Comparison of ENCODE assay signal across 18 cellular contexts in genomic region chr4:29320947-29321583, GRCh38.
DNase-seq lines count a peak whose midpoint lies in the region; ATAC-seq, FAIRE-seq and TF ChIP-seq lines count a peak whose summit lies in the region.
"Had no signal": no experiment of that assay in that cellular context is flagged by ENCODE, and none has a peak within 500 bp of the region (broad histone marks: within the 10 kb centered on the region; RNA-seq: fewer than 3 reads in every experiment).

No MANE protein-coding gene starts in this region.

- H2AK5ac ChIP-seq in H1 (ENCODE audit: low read depth, low read length): no peak overlapping the region
- H2AK5ac ChIP-seq in mesendoderm (ENCODE audit: low read length): no peak overlapping the region

- POLR2A ChIA-PET in H1 (lab: Charles Lee; ENCODE audit: partially characterized antibody): no interaction called here

- TF ChIP-seq POLR2A in H1 (IDR thresholded peaks at IDR 0.05; ENCODE audit: control extremely low read depth in 1 of 2, low read depth in 2 of 2, low read length in 2 of 2): no peak
- TF ChIP-seq POLR2A in thyroid gland (IDR thresholded peaks at IDR 0.05): no peak

- no peak overlapping the region for H3K4ac ChIP-seq in H1 (replicated peaks; ENCODE audit: insufficient read length, low read depth, low read length)
- no peak overlapping the region for H3K4ac ChIP-seq in mesendoderm (ENCODE audit: low read depth, low read length)

- H3K36me3 ChIP-seq in H1 (ENCODE audit: control insufficient read depth in 2 of 4, insufficient read depth in 4 of 4, low read length in 3 of 4) (no peaks in the 10 kb centered on the region), mesendoderm (ENCODE audit: control insufficient read depth, insufficient read depth, low read length) (no peaks in the 10 kb centered on the region), thyroid gland (no peaks in the 10 kb centered on the region)

- H3K23me2 ChIP-seq in H1 (ENCODE audit: low read depth, low read length): no peaks in the 10 kb centered on the region

- peak overlapping the region; percentile 85 for H2AFZ ChIP-seq in H1 (ENCODE audit: low read length)

- no peak overlapping the region for H2BK20ac ChIP-seq in H1 (ENCODE audit: low read length)

- TF ChIP-seq CTCF in H1 (IDR thresholded peaks at IDR 0.05; ENCODE audit: control extremely low read depth in 1 of 3, insufficient read depth in 1 of 3, low read depth in 1 of 3, low read length in 3 of 3): no peak
- TF ChIP-seq CTCF in thyroid gland (IDR thresholded peaks at IDR 0.05): no peak

- H2BK12ac ChIP-seq in H1 (ENCODE audit: low read depth, low read length): no peak overlapping the region

- no peak overlapping the region for H3K56ac ChIP-seq in H1 (replicated peaks; ENCODE audit: insufficient read length, low read depth, low read length)
- no peak overlapping the region for H3K56ac ChIP-seq in mesendoderm (ENCODE audit: low read length)

- no peak overlapping the region for H4K91ac ChIP-seq in H1 (replicated peaks; ENCODE audit: insufficient read length, low read length)

- H3K4me2 ChIP-seq in H1 (ENCODE audit: insufficient read depth in 1 of 2, low read depth in 2 of 2, low read length in 2 of 2) (no peak overlapping the region), mesendoderm (ENCODE audit: low read length) (no peak overlapping the region)

- peak; percentile 15 for DNase-seq in NCI-H82 (lab: John Stamatoyannopoulos, UW)
- DNase-seq in NCI-H82 treated with DMSO at 0.1 percent for 48 hours (lab: John Stamatoyannopoulos, UW; ENCODE audit: unreplicated experiment): no peak
- DNase-seq in H1 (ENCODE audit: low read depth in 1 of 2, low spot score in 2 of 2): no peak
- peak; percentile 26 for DNase-seq in mesendoderm
- DNase-seq in thyroid gland: peak in 1 of 2 donors; percentile 9
- DNase-seq in NCI-H345 treated with DMSO at 0.1 percent for 48 hours (lab: John Stamatoyannopoulos, UW; ENCODE audit: unreplicated experiment): no peak
- no peak for DNase-seq in SKM-1 treated with dmso at 0.1 percent for 144 hours (lab: John Stamatoyannopoulos, UW; ENCODE audit: unreplicated experiment)
- DNase-seq: CD8-positive, alpha-beta T cell; COR-L47; DMS153; DMS79 treated with DMSO at 0.1 percent for 48 hours; EL; HCEC 1CT had no signal

- no peak overlapping the region for H3K4me3 ChIP-seq in H1 (ENCODE audit: extremely low read depth in 1 of 4, insufficient read depth in 2 of 4, low read depth in 3 of 4, low read length in 4 of 4)
- H3K4me3 ChIP-seq in mesendoderm (ENCODE audit: low read length): no peak overlapping the region
- H3K4me3 ChIP-seq in thyroid gland (replicated peaks in 1 of 3): no peak overlapping the region

- no peaks in the 10 kb centered on the region for H3K27me3 ChIP-seq in H1 (replicated peaks in 1 of 4; ENCODE audit: control insufficient read depth in 3 of 4, extremely low read depth in 1 of 4, insufficient read depth in 3 of 4, low read length in 3 of 4)
- no peaks in the 10 kb centered on the region for H3K27me3 ChIP-seq in mesendoderm (ENCODE audit: insufficient read depth, low read length, poor library complexity)
- no peaks in the 10 kb centered on the region for H3K27me3 ChIP-seq in thyroid gland

- no peaks in the 10 kb centered on the region for H4K20me1 ChIP-seq in H1 (replicated peaks in 1 of 2; ENCODE audit: control insufficient read depth in 1 of 2, insufficient read depth in 2 of 2, low read length in 2 of 2)

- H3K18ac ChIP-seq in H1 (ENCODE audit: extremely low read depth, low read length): no peak overlapping the region
- H3K18ac ChIP-seq in mesendoderm (ENCODE audit: low read length): no peak overlapping the region

- H2BK5ac ChIP-seq in H1 (ENCODE audit: low read depth, low read length) (no peak overlapping the region), mesendoderm (ENCODE audit: low read length) (no peak overlapping the region)

- FAIRE-seq in H1 (lab: Jason Lieb, UNC): no peak
- FAIRE-seq: D721Med, G401.6, GM12891 had no signal

- no peak overlapping the region for H3K23ac ChIP-seq in H1 (ENCODE audit: insufficient read length)
- H3K23ac ChIP-seq in mesendoderm (ENCODE audit: low read length): no peak overlapping the region

- no peaks in the 10 kb centered on the region for H3K79me2 ChIP-seq in H1 (ENCODE audit: control insufficient read depth in 1 of 2, insufficient read depth in 2 of 2, low read length in 2 of 2)
- H3K79me2 ChIP-seq in mesendoderm (ENCODE audit: control insufficient read depth, insufficient read depth, low read length): no peaks in the 10 kb centered on the region

- H3K27ac ChIP-seq in H1 (ENCODE audit: low read depth, low read length) (no peak overlapping the region), mesendoderm (ENCODE audit: low read depth, low read length) (no peak overlapping the region), thyroid gland (peak overlapping the region in 2 of 3 donors; percentile 51 to 83)
- H3K27ac ChIP-seq: 22Rv1 had no signal

- no peak overlapping the region for H2BK120ac ChIP-seq in H1 (replicated peaks; ENCODE audit: low read depth, low read length)
- H2BK120ac ChIP-seq in mesendoderm (ENCODE audit: low read depth, low read length): no peak overlapping the region

- CTCF ChIA-PET in H1 (lab: Charles Lee; ENCODE audit: partially characterized antibody): interaction anchor here (0.6 kb wide), 1 partner anchor 90 kb away, joined by 3 read pairs; no protein-coding TSS in a partner anchor

- H2BK15ac ChIP-seq in H1 (ENCODE audit: low read length) (no peak overlapping the region), mesendoderm (replicated peaks; ENCODE audit: low read depth) (no peak overlapping the region)

- no peak overlapping the region for H4K8ac ChIP-seq in H1 (ENCODE audit: extremely low read depth, insufficient read depth, low read length)
- H4K8ac ChIP-seq in mesendoderm (ENCODE audit: low read depth, low read length): no peak overlapping the region

- TF ChIP-seq EP300 in H1 (IDR thresholded peaks at IDR 0.05; ENCODE audit: borderline replicate concordance in 1 of 2, low read depth in 2 of 2, low read length in 2 of 2): no peak

- no peak overlapping the region for H4K5ac ChIP-seq in H1 (ENCODE audit: insufficient read length, low read depth, low read length)
- H4K5ac ChIP-seq in mesendoderm (ENCODE audit: low read length): no peak overlapping the region

- WGBS in H1 (ENCODE audit: extremely low coverage in 1 of 2, insufficient coverage in 1 of 2, insufficient read length in 1 of 2, insufficient replicate concordance in 2 of 2, low coverage in 1 of 2, low lambda C conversion rate in 2 of 2, missing lambda C conversion rate in 1 of 2), 2 experiments: 89% methylated on average over 6 of the region's 6 CpGs; no CpG with 5 or more reads in 1 of the 2 experiments
- WGBS in mesendoderm (ENCODE audit: extremely low coverage, insufficient coverage, low lambda C conversion rate): no CpG with 5 or more reads among the region's 6 CpGs
- 17 to 24% methylated on average over 6 of the region's 6 CpGs for WGBS in thyroid gland, 2 donors

- ATAC-seq in GM18907 (IDR thresholded peaks at IDR 0.05; ENCODE audit: unreplicated experiment): no peak
- ATAC-seq: CD8-positive, alpha-beta T cell had no signal

- H3K79me1 ChIP-seq in H1 (ENCODE audit: low read depth, low read length) (no peaks in the 10 kb centered on the region), mesendoderm (ENCODE audit: low read length) (no peaks in the 10 kb centered on the region)

- H3K4me1 ChIP-seq in H1 (replicated peaks in 1 of 4; ENCODE audit: control insufficient read depth in 3 of 4, insufficient read depth in 4 of 4, low read length in 3 of 4) (no peaks in the 10 kb centered on the region), mesendoderm (ENCODE audit: control insufficient read depth, low read depth, low read length) (no peaks in the 10 kb centered on the region), thyroid gland (peaks cover 3 to 4% of the 10 kb centered on the region in 2 donors)

- intact Hi-C loops in thyroid gland (cut with DNase I): no loop called here

- no peak for TF ChIP-seq RAD21 in H1 (IDR thresholded peaks at IDR 0.05 in 1 of 2, conservative IDR thresholded peaks at IDR 0.05 in 1 of 2; ENCODE audit: low read depth in 2 of 2, low read length in 2 of 2)

- H3K14ac ChIP-seq in H1 (ENCODE audit: insufficient read length): no peak overlapping the region

- H3K9me3 ChIP-seq in H1 (ENCODE audit: insufficient read depth in 2 of 2, low read depth in 1 of 2, low read length in 1 of 2): no peaks in the 10 kb centered on the region; a peak in 1 of 4 replicates
- H3K9me3 ChIP-seq in thyroid gland: no peaks in the 10 kb centered on the region

- H3K9ac ChIP-seq in H1 (replicated peaks in 1 of 4; ENCODE audit: extremely low read depth in 1 of 4, low read depth in 3 of 4, low read length in 3 of 4) (no peak overlapping the region), mesendoderm (ENCODE audit: low read length) (no peak overlapping the region)

TF ChIP-seq in H1, 55 proteins besides CTCF, POLR2A, EP300 and RAD21 (continues in another document):
- no peak for TF ChIP-seq EGR1 (IDR thresholded peaks at IDR 0.05; ENCODE audit: borderline replicate concordance, low read depth, low read length)
- TF ChIP-seq GABPA (IDR thresholded peaks at IDR 0.05; ENCODE audit: borderline replicate concordance, insufficient read depth, low read length): no peak
- TF ChIP-seq CTBP2 (IDR thresholded peaks at IDR 0.05; ENCODE audit: borderline replicate concordance, insufficient read depth, insufficient read length, low read length): no peak
- TF ChIP-seq CEBPB (IDR thresholded peaks at IDR 0.05; ENCODE audit: low read depth, low read length): no peak
- TF ChIP-seq GTF2F1 (IDR thresholded peaks at IDR 0.05; ENCODE audit: borderline replicate concordance, low read depth, low read length): no peak
- no peak for TF ChIP-seq SP1 (IDR thresholded peaks at IDR 0.05; ENCODE audit: low read depth, low read length)
- TF ChIP-seq SIRT6 (IDR thresholded peaks at IDR 0.05; ENCODE audit: low read length): no peak
- TF ChIP-seq TBP (IDR thresholded peaks at IDR 0.05; ENCODE audit: low read depth, low read length): no peak
- no peak for TF ChIP-seq TAF7 (optimal IDR thresholded peaks at IDR 0.05; ENCODE audit: borderline replicate concordance, low read depth, low read length)
- TF ChIP-seq HDAC2 (IDR thresholded peaks at IDR 0.05; ENCODE audit: borderline replicate concordance in 1 of 2, low read depth in 2 of 2, low read length in 2 of 2): no peak
- TF ChIP-seq SRF (IDR thresholded peaks at IDR 0.05; ENCODE audit: low read depth, low read length): no peak
- TF ChIP-seq RXRA (IDR thresholded peaks at IDR 0.05; ENCODE audit: insufficient read depth, low read depth, low read length): no peak
- TF ChIP-seq BCL11A (IDR thresholded peaks at IDR 0.05; ENCODE audit: low read depth in 2 of 2, low read length in 2 of 2): no peak
- TF ChIP-seq ASH2L (IDR thresholded peaks at IDR 0.05; ENCODE audit: low read length): no peak
- TF ChIP-seq NANOG (IDR thresholded peaks at IDR 0.05; ENCODE audit: insufficient read depth, low read depth, low read length, poor library complexity, severe bottlenecking): no peak
- no peak for TF ChIP-seq MAX (IDR thresholded peaks at IDR 0.05)

Comparison
In these comparisons a context has a peak if more than half of its experiments do, and no peak if none do; other contexts are left out.
1. DNase-seq: peak in NCI-H82 (single experiment) and mesendoderm (single experiment); none in NCI-H82 treated with DMSO at 0.1 percent for 48 hours (single experiment), H1 (0 of 2), NCI-H345 treated with DMSO at 0.1 percent for 48 hours (single experiment) and SKM-1 treated with dmso at 0.1 percent for 144 hours (single experiment).
2. H3K27ac ChIP-seq: peak in thyroid gland (2 of 3); none in H1 (single experiment) and mesendoderm (single experiment).